Comparison of ENCODE assay signal across 9 cellular contexts in the genomic region with DNA sequence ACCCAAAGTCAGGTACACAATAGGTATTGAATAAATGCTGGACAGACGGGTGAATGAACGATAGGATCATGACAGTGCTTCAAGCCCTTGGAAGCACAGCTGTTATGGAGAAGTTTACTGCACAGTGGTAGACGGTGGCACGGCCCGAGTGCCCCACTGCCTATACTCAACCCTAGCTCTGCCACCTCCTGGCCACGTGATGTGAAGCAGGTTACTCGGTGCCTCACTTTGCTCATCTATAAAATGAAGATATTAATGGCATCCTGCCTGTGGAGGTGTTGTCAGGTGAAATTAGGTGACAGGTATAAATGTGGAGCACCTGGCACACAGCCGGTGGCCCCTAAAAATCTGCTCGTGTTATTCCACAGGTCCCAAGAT. TPM values are rescaled to one million over a fixed set of nuclear protein-coding genes. Genes with fewer than 3 reads are reported as not detected.
DNase-seq lines count a peak whose midpoint lies in the region; ATAC-seq, FAIRE-seq and TF ChIP-seq lines count a peak whose summit lies in the region.
"Had no signal": no experiment of that assay in that cellular context is flagged by ENCODE, and none has a peak within 500 bp of the region (broad histone marks: within the 10 kb centered on the region; RNA-seq: fewer than 3 reads in every experiment).

No MANE protein-coding gene starts in this region.

- H3K27ac Mint-ChIP-seq in activated naive CD8-positive, alpha-beta T cell = peak overlapping the region; percentile 98

- H3K27ac ChIP-seq in SK-N-SH (ENCODE audit: low read depth in 2 of 2, low read length in 1 of 2) (no peak overlapping the region), HepG2 (ENCODE audit: extremely low read length, insufficient read depth, low read length) (no peak overlapping the region)

- peak; percentile 54 for TF ChIP-seq RAD21 in SK-N-SH (IDR thresholded peaks at IDR 0.05; ENCODE audit: low read length)
- peak; percentile 85 for TF ChIP-seq RAD21 in HepG2 (CRISPR knock-in tag; IDR thresholded peaks at IDR 0.05)

- H3K9me3 Mint-ChIP-seq in activated naive CD8-positive, alpha-beta T cell (ENCODE audit: low read depth) = peaks cover under 1% of the 10 kb centered on the region

- H3K9ac ChIP-seq in SK-N-SH = no peak overlapping the region
- H3K9ac ChIP-seq in HepG2 (ENCODE audit: insufficient read depth, low read depth, low read length) = no peak overlapping the region

- TF ChIP-seq POLR2A in HepG2 (IDR thresholded peaks at IDR 0.05; ENCODE audit: insufficient read depth in 1 of 2, low read depth in 2 of 2, low read length in 2 of 2) = no peak

- no peaks in the 10 kb centered on the region for H3K36me3 Mint-ChIP-seq in activated naive CD8-positive, alpha-beta T cell

- H3K27me3 ChIP-seq in SK-N-SH (ENCODE audit: insufficient read depth) (no peaks in the 10 kb centered on the region), HepG2 (ENCODE audit: control insufficient read depth in 1 of 2, insufficient read depth in 2 of 2, low read length in 2 of 2) (peaks cover 7 to 40% of the 10 kb centered on the region in 2 experiments)

- H3K9me3 ChIP-seq in SK-N-SH (no peaks in the 10 kb centered on the region), HepG2 (ENCODE audit: low read length) (no peaks in the 10 kb centered on the region)

- H3K4me2 ChIP-seq in SK-N-SH (no peak overlapping the region), HepG2 (ENCODE audit: low read depth, low read length) (peak overlapping the region; percentile 57)

- intact Hi-C loops in HepG2 (cut with micrococcal nuclease; ENCODE audit: unreplicated experiment) = loop anchor here (1.0 kb wide), 2 partner anchors 17 to 31 kb away; no protein-coding TSS in a partner anchor

- TF ChIP-seq EP300 in SK-N-SH (IDR thresholded peaks at IDR 0.05; ENCODE audit: borderline replicate concordance in 1 of 2, low read depth in 1 of 2, low read length in 1 of 2) (no peak), HepG2 (IDR thresholded peaks at IDR 0.05; ENCODE audit: low read depth in 2 of 2, low read length in 2 of 2) (no peak), HepG2 (CRISPR knock-in tag; IDR thresholded peaks at IDR 0.05; ENCODE audit: borderline replicate concordance) (no peak)

- DNase-seq in GDM1 (lab: John Stamatoyannopoulos, UW) = peak; percentile 44
- DNase-seq in SK-N-SH = peak; percentile 56
- DNase-seq in HepG2 (ENCODE audit: low spot score) = peak; percentile 52
- DNase-seq in stimulated activated naive CD8-positive, alpha-beta T cell treated with anti-CD3 and anti-CD28 coated beads, Interleukin-15, Interleukin-2, amounts not matched to agents 100 U/mL and 50 U/mL, for 24 hours = peak; percentile 68
- DNase-seq in NCI-H2227 treated with DMSO at 0.1 percent for 48 hours (lab: John Stamatoyannopoulos, UW) = no peak

- peak overlapping the region; percentile 88 for H3K4me3 Mint-ChIP-seq in activated naive CD8-positive, alpha-beta T cell

- H3K36me3 ChIP-seq in SK-N-SH (replicated peaks in 1 of 2; ENCODE audit: control insufficient read depth in 1 of 2, insufficient read depth in 2 of 2, low read length in 1 of 2) = no peaks in the 10 kb centered on the region
- H3K36me3 ChIP-seq in HepG2 (replicated peaks in 1 of 2; ENCODE audit: control insufficient read depth in 1 of 2, insufficient read depth in 2 of 2, low read length in 2 of 2) = no peaks in the 10 kb centered on the region; a peak in 1 of 5 replicates

- CTCF ChIA-PET in SK-N-SH (lab: Yijun Ruan, JAX) = interaction anchor here (0.6 to 6.0 kb wide), 10 partner anchors 11 to 316 kb away, joined by 3 to 69 read pairs (median 5); partner anchors contain the start of gene OTUB2
- CTCF ChIA-PET in HepG2 (lab: Yijun Ruan, JAX; ENCODE audit: low intra/inter-chr PET ratio, low total read pairs) = interaction anchor here (0.7 to 3.8 kb wide), 6 partner anchors 11 to 66 kb away, joined by 3 to 51 read pairs (median 9); no protein-coding TSS in a partner anchor

- ATAC-seq in HG03280 (IDR thresholded peaks at IDR 0.05; ENCODE audit: unreplicated experiment) (peak; percentile 34), HepG2 (peak; percentile 90), HG02870 (IDR thresholded peaks at IDR 0.05; ENCODE audit: unreplicated experiment) (no peak)
- ATAC-seq in stimulated activated naive CD8-positive, alpha-beta T cell treated with anti-CD3 and anti-CD28 coated beads, Interleukin-15, Interleukin-2, amounts not matched to agents 100 U/mL and 50 U/mL, for 24 hours = peak; percentile 66

- peak; percentile 77 for FAIRE-seq in HepG2 (lab: Jason Lieb, UNC)

- no TSS peak for BruUV-seq in HepG2 (replicated peaks; lab: Mats Ljungman, UMichigan)

- 65% methylated on average over 9 of the region's 9 CpGs for WGBS in SK-N-SH (ENCODE audit: low lambda C conversion rate)
- 6% methylated on average over 5 of the region's 9 CpGs for WGBS in HepG2 (ENCODE audit: low lambda C conversion rate)

- H2AFZ ChIP-seq in SK-N-SH (ENCODE audit: low read depth) (no peak overlapping the region), HepG2 (ENCODE audit: low read length) (no peak overlapping the region)

- H3K9me2 ChIP-seq in SK-N-SH = no peaks in the 10 kb centered on the region

- H3K4me1 Mint-ChIP-seq in activated naive CD8-positive, alpha-beta T cell (ENCODE audit: low read depth) = peaks cover 40% of the 10 kb centered on the region

- POLR2A ChIA-PET in SK-N-SH (lab: Yijun Ruan, JAX) = no interaction called here
- POLR2A ChIA-PET in HepG2 (lab: Yijun Ruan, JAX) = interaction anchor here (1.1 to 2.2 kb wide), 4 partner anchors 10 to 31 kb away, joined by 3 to 17 read pairs (median 6); no protein-coding TSS in a partner anchor

- H3K4me1 ChIP-seq in SK-N-SH (ENCODE audit: control insufficient read depth in 1 of 2, insufficient read depth in 2 of 2, low read depth in 1 of 2, low read length in 1 of 2) (peaks cover 3 to 5% of the 10 kb centered on the region in 2 experiments; a peak in 2 of 4 replicates), HepG2 (ENCODE audit: insufficient read depth, low read length) (peaks cover 44% of the 10 kb centered on the region)

- H3K79me2 ChIP-seq in SK-N-SH (ENCODE audit: insufficient read depth) = no peaks in the 10 kb centered on the region
- no peaks in the 10 kb centered on the region for H3K79me2 ChIP-seq in HepG2 (ENCODE audit: insufficient read depth, low read length)

- peak; percentile 46 for TF ChIP-seq CTCF in SK-N-SH (IDR thresholded peaks at IDR 0.05)
- peak; percentile 88 for TF ChIP-seq CTCF in HepG2 (CRISPR knock-in tag; IDR thresholded peaks at IDR 0.05)

- H3K4me3 ChIP-seq in SK-N-SH (ENCODE audit: low read depth in 2 of 2, low read length in 1 of 2) = no peak overlapping the region; a peak in 1 of 4 replicates
- H3K4me3 ChIP-seq in HepG2 (replicated peaks in 1 of 3; ENCODE audit: insufficient read depth in 1 of 3, low read depth in 2 of 3, low read length in 3 of 3) = peak overlapping the region; percentile 5 to 57 (median 9); a peak in 2 of 6 replicates

- H4K20me1 ChIP-seq in SK-N-SH (ENCODE audit: insufficient read depth) = no peaks in the 10 kb centered on the region
- no peaks in the 10 kb centered on the region for H4K20me1 ChIP-seq in HepG2 (ENCODE audit: insufficient read depth, low read length)

- in situ Hi-C loops in HepG2 (cut with HindIII; ENCODE audit: extremely low pct_ligation_motif_present, low pct_unique_long_range_greater_than_20kb) = loop anchor here (5.0 kb wide), 1 partner anchor 33 kb away; no protein-coding TSS in a partner anchor

- peaks cover 11% of the 10 kb centered on the region for H3F3A ChIP-seq in SK-N-SH (replicated peaks; ENCODE audit: insufficient read depth)

- no peaks in the 10 kb centered on the region for H3K27me3 Mint-ChIP-seq in activated naive CD8-positive, alpha-beta T cell

RNA-seq across cellular contexts. Expression of gene ASB2, which starts 5.8 kb away (rescaled TPM):
- polyA plus RNA-seq in SK-N-SH (2012; rRNA removed) (0.13 and 0.15 TPM in 2 replicates), HepG2 (2011; rRNA removed) (4.1 and 4.5 TPM in 2 replicates)
- polyA plus RNA-seq in SK-N-SH (2012; cell fraction: cytosol; rRNA removed) = 0.01 and 0.03 TPM in 2 replicates
- 0.20 and 0.33 TPM in 2 replicates for polyA plus RNA-seq in SK-N-SH (2012; cell fraction: nucleus; rRNA removed)
- total RNA-seq in HepG2 (2016; rRNA removed; fragmentation: Illumina TruSeq; extraction: Trizol) = 0.46 and 0.82 TPM in 2 replicates
- total RNA-seq in HepG2 (2016; cell fraction: cytosol; rRNA removed; fragmentation: Illumina TruSeq; extraction: Trizol; ENCODE audit: low read depth) = 0.26 and 0.40 TPM in 2 replicates
- 0.62 and 0.93 TPM in 2 replicates for total RNA-seq in HepG2 (2016; cell fraction: insoluble cytoplasmic fraction; rRNA removed; fragmentation: Illumina TruSeq; extraction: Trizol)
- total RNA-seq in HepG2 (2016; cell fraction: membrane; rRNA removed; fragmentation: Illumina TruSeq; extraction: Trizol) = 0.37 and 0.83 TPM in 2 replicates
- 1.1 and 1.3 TPM in 2 replicates for total RNA-seq in HepG2 (2016; cell fraction: nucleus; rRNA removed; fragmentation: Illumina TruSeq; extraction: Trizol)
- 4.5 and 6.1 TPM in 2 replicates for polyA plus RNA-seq in HepG2 (2011; cell fraction: cytosol; rRNA removed)
- polyA plus RNA-seq in HepG2 (2011; cell fraction: nucleus; rRNA removed) = 9.6 and 13.9 TPM in 2 replicates
- 0.48 and 0.80 TPM in 2 replicates for polyA plus RNA-seq in HepG2 (2012)
- 0.21 and 0.37 TPM in 2 replicates for polyA plus RNA-seq in HepG2 (2016; cell fraction: cytosol; fragmentation: Illumina TruSeq; extraction: Trizol; ENCODE audit: low read depth)
- 0.58 and 0.71 TPM in 2 replicates for polyA plus RNA-seq in HepG2 (2016; cell fraction: insoluble cytoplasmic fraction; fragmentation: Illumina TruSeq; extraction: Trizol; ENCODE audit: low read depth)
- polyA plus RNA-seq in HepG2 (2016; cell fraction: membrane; fragmentation: Illumina TruSeq; extraction: Trizol; ENCODE audit: low read depth) = 0.35 and 0.43 TPM in 2 replicates
- polyA plus RNA-seq in HepG2 (2016; cell fraction: nucleus; fragmentation: Illumina TruSeq; extraction: Trizol; ENCODE audit: insufficient read depth, low read depth) = 1.0 and 1.6 TPM in 2 replicates
- polyA minus RNA-seq in HepG2 (2011; rRNA and poly(A)+ RNA removed; ENCODE audit: low replicate concordance) = 14.4 TPM in 1 of 2 replicates, not detected in the other
- polyA minus RNA-seq in HepG2 (2011; cell fraction: cytosol; rRNA and poly(A)+ RNA removed) = 3.1 and 3.4 TPM in 2 replicates
- 3.7 and 6.6 TPM in 2 replicates for polyA minus RNA-seq in HepG2 (2011; cell fraction: nucleus; rRNA and poly(A)+ RNA removed)

RNA-seq across cellular contexts. Expression of gene CCDC197, which starts 26.5 kb away (rescaled TPM):
- not detected in 2 replicates for polyA plus RNA-seq in SK-N-SH (2012; rRNA removed)
- polyA plus RNA-seq in SK-N-SH (2012; cell fraction: cytosol; rRNA removed) = not detected in 2 replicates
- not detected in 2 replicates for polyA plus RNA-seq in SK-N-SH (2012; cell fraction: nucleus; rRNA removed)
- total RNA-seq in HepG2 (2016; rRNA removed; fragmentation: Illumina TruSeq; extraction: Trizol) = 0.11 TPM in 1 of 2 replicates, not detected in the other
- total RNA-seq in HepG2 (2016; cell fraction: cytosol; rRNA removed; fragmentation: Illumina TruSeq; extraction: Trizol; ENCODE audit: low read depth) = not detected in 2 replicates
- total RNA-seq in HepG2 (2016; cell fraction: insoluble cytoplasmic fraction; rRNA removed; fragmentation: Illumina TruSeq; extraction: Trizol) = not detected in 2 replicates
- not detected in 2 replicates for total RNA-seq in HepG2 (2016; cell fraction: membrane; rRNA removed; fragmentation: Illumina TruSeq; extraction: Trizol)
- not detected in 2 replicates for total RNA-seq in HepG2 (2016; cell fraction: nucleus; rRNA removed; fragmentation: Illumina TruSeq; extraction: Trizol)
- 0.13 TPM in 1 of 2 replicates, not detected in the other for polyA plus RNA-seq in HepG2 (2011; rRNA removed)
- not detected in 2 replicates for polyA plus RNA-seq in HepG2 (2011; cell fraction: cytosol; rRNA removed)
- polyA plus RNA-seq in HepG2 (2011; cell fraction: nucleus; rRNA removed) = 0.17 TPM in 1 of 2 replicates, not detected in the other
- polyA plus RNA-seq in HepG2 (2012) = 0.11 TPM in 1 of 2 replicates, not detected in the other
- polyA plus RNA-seq in HepG2 (2016; cell fraction: cytosol; fragmentation: Illumina TruSeq; extraction: Trizol; ENCODE audit: low read depth) = not detected in 2 replicates
- not detected in 2 replicates for polyA plus RNA-seq in HepG2 (2016; cell fraction: insoluble cytoplasmic fraction; fragmentation: Illumina TruSeq; extraction: Trizol; ENCODE audit: low read depth)
- polyA plus RNA-seq in HepG2 (2016; cell fraction: membrane; fragmentation: Illumina TruSeq; extraction: Trizol; ENCODE audit: low read depth) = 0.16 TPM in 1 of 2 replicates, not detected in the other
- 0.33 TPM in 1 of 2 replicates, not detected in the other for polyA plus RNA-seq in HepG2 (2016; cell fraction: nucleus; fragmentation: Illumina TruSeq; extraction: Trizol; ENCODE audit: insufficient read depth, low read depth)
- polyA minus RNA-seq in HepG2 (2011; rRNA and poly(A)+ RNA removed; ENCODE audit: low replicate concordance) = 0.20 TPM in 1 of 2 replicates, not detected in the other
- polyA minus RNA-seq in HepG2 (2011; cell fraction: cytosol; rRNA and poly(A)+ RNA removed) = not detected in 2 replicates
- polyA minus RNA-seq in HepG2 (2011; cell fraction: nucleus; rRNA and poly(A)+ RNA removed) = not detected in 2 replicates
- total RNA-seq: RPMI7951 had no signal

RNA-seq across cellular contexts. Expression of gene FAM181A, which starts 43.4 kb away (rescaled TPM):
- not detected in 2 replicates for polyA plus RNA-seq in SK-N-SH (2012; rRNA removed)
- not detected in 2 replicates for polyA plus RNA-seq in SK-N-SH (2012; cell fraction: cytosol; rRNA removed)
- not detected in 2 replicates for polyA plus RNA-seq in SK-N-SH (2012; cell fraction: nucleus; rRNA removed)
- total RNA-seq in HepG2 (2016; rRNA removed; fragmentation: Illumina TruSeq; extraction: Trizol) = 1.1 and 1.5 TPM in 2 replicates
- 0.18 and 0.51 TPM in 2 replicates for total RNA-seq in HepG2 (2016; cell fraction: cytosol; rRNA removed; fragmentation: Illumina TruSeq; extraction: Trizol; ENCODE audit: low read depth)
- total RNA-seq in HepG2 (2016; cell fraction: insoluble cytoplasmic fraction; rRNA removed; fragmentation: Illumina TruSeq; extraction: Trizol) = 0.95 and 1.2 TPM in 2 replicates
- 1.1 and 1.4 TPM in 2 replicates for total RNA-seq in HepG2 (2016; cell fraction: membrane; rRNA removed; fragmentation: Illumina TruSeq; extraction: Trizol)
- 0.38 and 1.1 TPM in 2 replicates for total RNA-seq in HepG2 (2016; cell fraction: nucleus; rRNA removed; fragmentation: Illumina TruSeq; extraction: Trizol)
- 0.80 and 1.1 TPM in 2 replicates for polyA plus RNA-seq in HepG2 (2011; rRNA removed)
- polyA plus RNA-seq in HepG2 (2011; cell fraction: cytosol; rRNA removed) = 0.47 and 0.89 TPM in 2 replicates
- 0.45 and 0.61 TPM in 2 replicates for polyA plus RNA-seq in HepG2 (2011; cell fraction: nucleus; rRNA removed)
- polyA plus RNA-seq in HepG2 (2012) = 0.69 and 0.97 TPM in 2 replicates
- 0.54 and 0.60 TPM in 2 replicates for polyA plus RNA-seq in HepG2 (2016; cell fraction: cytosol; fragmentation: Illumina TruSeq; extraction: Trizol; ENCODE audit: low read depth)
- polyA plus RNA-seq in HepG2 (2016; cell fraction: insoluble cytoplasmic fraction; fragmentation: Illumina TruSeq; extraction: Trizol; ENCODE audit: low read depth) = 1.4 and 1.8 TPM in 2 replicates
- 0.57 and 0.84 TPM in 2 replicates for polyA plus RNA-seq in HepG2 (2016; cell fraction: membrane; fragmentation: Illumina TruSeq; extraction: Trizol; ENCODE audit: low read depth)
- polyA plus RNA-seq in HepG2 (2016; cell fraction: nucleus; fragmentation: Illumina TruSeq; extraction: Trizol; ENCODE audit: insufficient read depth, low read depth) = 1.6 and 2.1 TPM in 2 replicates
- 1.6 TPM in 1 of 2 replicates, not detected in the other for polyA minus RNA-seq in HepG2 (2011; rRNA and poly(A)+ RNA removed; ENCODE audit: low replicate concordance)
- not detected in 2 replicates for polyA minus RNA-seq in HepG2 (2011; cell fraction: cytosol; rRNA and poly(A)+ RNA removed)
- polyA minus RNA-seq in HepG2 (2011; cell fraction: nucleus; rRNA and poly(A)+ RNA removed) = not detected in 2 replicates
- total RNA-seq: RPMI7951 had no signal

RNA-seq across cellular contexts. Expression of gene OTUB2, which starts 55.6 kb away (rescaled TPM):
- polyA plus RNA-seq in SK-N-SH (2012; rRNA removed) = 1.3 and 1.4 TPM in 2 replicates
- 0.93 and 1.3 TPM in 2 replicates for polyA plus RNA-seq in SK-N-SH (2012; cell fraction: cytosol; rRNA removed)
- polyA plus RNA-seq in SK-N-SH (2012; cell fraction: nucleus; rRNA removed) = 1.6 and 1.9 TPM in 2 replicates
- 2.2 and 2.4 TPM in 2 replicates for total RNA-seq in HepG2 (2016; rRNA removed; fragmentation: Illumina TruSeq; extraction: Trizol)
- total RNA-seq in HepG2 (2016; cell fraction: cytosol; rRNA removed; fragmentation: Illumina TruSeq; extraction: Trizol; ENCODE audit: low read depth) = 0.30 and 0.44 TPM in 2 replicates
- 1.8 and 1.9 TPM in 2 replicates for total RNA-seq in HepG2 (2016; cell fraction: insoluble cytoplasmic fraction; rRNA removed; fragmentation: Illumina TruSeq; extraction: Trizol)
- total RNA-seq in HepG2 (2016; cell fraction: membrane; rRNA removed; fragmentation: Illumina TruSeq; extraction: Trizol) = 1.2 and 1.4 TPM in 2 replicates
- total RNA-seq in HepG2 (2016; cell fraction: nucleus; rRNA removed; fragmentation: Illumina TruSeq; extraction: Trizol) = 2.6 and 3.1 TPM in 2 replicates
- polyA plus RNA-seq in HepG2 (2011; rRNA removed) = 2.4 and 3.0 TPM in 2 replicates
- 2.3 and 2.6 TPM in 2 replicates for polyA plus RNA-seq in HepG2 (2011; cell fraction: cytosol; rRNA removed)
- polyA plus RNA-seq in HepG2 (2011; cell fraction: nucleus; rRNA removed) = 3.9 and 4.1 TPM in 2 replicates
- 1.4 and 1.9 TPM in 2 replicates for polyA plus RNA-seq in HepG2 (2012)
- 0.21 and 0.70 TPM in 2 replicates for polyA plus RNA-seq in HepG2 (2016; cell fraction: cytosol; fragmentation: Illumina TruSeq; extraction: Trizol; ENCODE audit: low read depth)
- 2.0 and 2.3 TPM in 2 replicates for polyA plus RNA-seq in HepG2 (2016; cell fraction: insoluble cytoplasmic fraction; fragmentation: Illumina TruSeq; extraction: Trizol; ENCODE audit: low read depth)
- 0.58 and 1.0 TPM in 2 replicates for polyA plus RNA-seq in HepG2 (2016; cell fraction: membrane; fragmentation: Illumina TruSeq; extraction: Trizol; ENCODE audit: low read depth)
- polyA plus RNA-seq in HepG2 (2016; cell fraction: nucleus; fragmentation: Illumina TruSeq; extraction: Trizol; ENCODE audit: insufficient read depth, low read depth) = 2.1 and 2.3 TPM in 2 replicates
- 0.49 and 8.2 TPM in 2 replicates for polyA minus RNA-seq in HepG2 (2011; rRNA and poly(A)+ RNA removed; ENCODE audit: low replicate concordance)
- polyA minus RNA-seq in HepG2 (2011; cell fraction: cytosol; rRNA and poly(A)+ RNA removed) = 3.3 and 4.7 TPM in 2 replicates
- polyA minus RNA-seq in HepG2 (2011; cell fraction: nucleus; rRNA and poly(A)+ RNA removed) = 10.0 and 11.3 TPM in 2 replicates

Comparison
In these comparisons a context has a peak if more than half of its experiments do, and no peak if none do; other contexts are left out.
1. H3K4me3 ChIP-seq: peak in HepG2 (3 of 3); none in SK-N-SH (0 of 2).